ENCODE assay signal across 10 cellular contexts in genomic region chr3:100465871-100466777, GRCh38. TPM values are rescaled to one million over a fixed set of nuclear protein-coding genes. Genes with fewer than 3 reads are reported as not detected.
A peak's percentile ranks its signal among the peaks of the same experiment; 100 is the strongest.
DNase-seq lines count a peak whose midpoint lies in the region; ATAC-seq and TF ChIP-seq lines count a peak whose summit lies in the region.
"Had no signal": no experiment of that assay in that cellular context is flagged by ENCODE, and none has a peak within 500 bp of the region (broad histone marks: within the 10 kb centered on the region; RNA-seq: fewer than 3 reads in every experiment).

No MANE protein-coding gene starts in this region.

- H3K4me1 ChIP-seq in neutrophil (ENCODE audit: control insufficient read depth in 1 of 2, insufficient read depth in 1 of 2, low read depth in 1 of 2, low read length in 1 of 2): peaks cover 18 to 20% of the 10 kb centered on the region in 2 experiments

- H3K27me3 ChIP-seq in neutrophil (no peaks in the 10 kb centered on the region), MG63 (no peaks in the 10 kb centered on the region)

- H3K36me3 ChIP-seq in neutrophil: no peaks in the 10 kb centered on the region
- no peaks in the 10 kb centered on the region for H3K36me3 ChIP-seq in MG63

- H3K4me1 Mint-ChIP-seq in activated naive CD4-positive, alpha-beta T cell treated with anti-CD3 and anti-CD28 coated beads, Interleukin-2, amount 10 ng/mL, durations not matched to agents 7 days and 5 days: peaks cover 12% of the 10 kb centered on the region

- H3K4me3 Mint-ChIP-seq in activated naive CD4-positive, alpha-beta T cell treated with anti-CD3 and anti-CD28 coated beads, Interleukin-2, amount 10 ng/mL, durations not matched to agents 7 days and 5 days: no peak overlapping the region
- H3K4me3 Mint-ChIP-seq: dendritic cell treated with granulocyte-macrophage colony-stimulating factor and Interleukin-4, amounts not matched to agents 40 ng/mL and 50 ng/mL, for 4 days had no signal

- H3K4me3 ChIP-seq in neutrophil (ENCODE audit: low read depth in 1 of 2, low read length in 1 of 2) (no peak overlapping the region), MG63 (no peak overlapping the region)

- peak overlapping the region; percentile 71 for H3K27ac Mint-ChIP-seq in activated naive CD4-positive, alpha-beta T cell treated with anti-CD3 and anti-CD28 coated beads, Interleukin-2, amount 10 ng/mL, durations not matched to agents 7 days and 5 days
- H3K27ac Mint-ChIP-seq: dendritic cell treated with granulocyte-macrophage colony-stimulating factor and Interleukin-4, amounts not matched to agents 40 ng/mL and 50 ng/mL, for 4 days had no signal

- no peaks in the 10 kb centered on the region for H3K27me3 Mint-ChIP-seq in activated naive CD4-positive, alpha-beta T cell treated with anti-CD3 and anti-CD28 coated beads, Interleukin-2, amount 10 ng/mL, durations not matched to agents 7 days and 5 days
- H3K27me3 Mint-ChIP-seq: dendritic cell treated with granulocyte-macrophage colony-stimulating factor and Interleukin-4, amounts not matched to agents 40 ng/mL and 50 ng/mL, for 4 days had no signal

- no peak for DNase-seq in activated naive CD4-positive, alpha-beta T cell treated with anti-CD3 and anti-CD28 coated beads, Interleukin-2, amount 10 ng/mL, durations not matched to agents 7 days and 5 days
- no peak for DNase-seq in activated naive CD4-positive, alpha-beta T cell treated with Interleukin-2 at 50 U/mL for 16 hours
- DNase-seq in SKM-1 (lab: John Stamatoyannopoulos, UW; ENCODE audit: unreplicated experiment) (peak; percentile 39), MG63 (no peak), Ammon's horn (ENCODE audit: low spot score) (no peak), DMS53 (lab: John Stamatoyannopoulos, UW) (no peak)
- DNase-seq: head of caudate nucleus had no signal

- TF ChIP-seq CTCF in neutrophil (IDR thresholded peaks at IDR 0.05): no peak

- ATAC-seq in HG02678 (IDR thresholded peaks at IDR 0.05; ENCODE audit: unreplicated experiment): peak; percentile 49

- CTCF ChIA-PET in activated naive CD4-positive, alpha-beta T cell treated with anti-CD3 and anti-CD28 coated beads, Interleukin-2, amount 10 ng/mL, durations not matched to agents 7 days and 5 days (lab: Charles Lee): interaction anchor here (0.6 to 1.0 kb wide), 3 partner anchors 123 to 349 kb away, joined by 3 to 6 read pairs (median 3); no protein-coding TSS in a partner anchor

- H3K9me3 ChIP-seq in neutrophil (no peaks in the 10 kb centered on the region), MG63 (peaks cover 16% of the 10 kb centered on the region)

- H3K36me3 Mint-ChIP-seq in activated naive CD4-positive, alpha-beta T cell treated with anti-CD3 and anti-CD28 coated beads, Interleukin-2, amount 10 ng/mL, durations not matched to agents 7 days and 5 days: peaks cover 1% of the 10 kb centered on the region

- peaks cover 6% of the 10 kb centered on the region for H3K9me3 Mint-ChIP-seq in activated naive CD4-positive, alpha-beta T cell treated with anti-CD3 and anti-CD28 coated beads, Interleukin-2, amount 10 ng/mL, durations not matched to agents 7 days and 5 days

- H3K27ac ChIP-seq in neutrophil: peak overlapping the region; percentile 80

RNA-seq across cellular contexts. Expression of gene TMEM45A, which starts 26.3 kb away (rescaled TPM):
- 57.0 and 70.5 TPM in 2 replicates for total RNA-seq in MG63 (2014; rRNA removed; shearing (Covaris generic); ENCODE audit: low replicate concordance)
